In the genomic region with DNA sequence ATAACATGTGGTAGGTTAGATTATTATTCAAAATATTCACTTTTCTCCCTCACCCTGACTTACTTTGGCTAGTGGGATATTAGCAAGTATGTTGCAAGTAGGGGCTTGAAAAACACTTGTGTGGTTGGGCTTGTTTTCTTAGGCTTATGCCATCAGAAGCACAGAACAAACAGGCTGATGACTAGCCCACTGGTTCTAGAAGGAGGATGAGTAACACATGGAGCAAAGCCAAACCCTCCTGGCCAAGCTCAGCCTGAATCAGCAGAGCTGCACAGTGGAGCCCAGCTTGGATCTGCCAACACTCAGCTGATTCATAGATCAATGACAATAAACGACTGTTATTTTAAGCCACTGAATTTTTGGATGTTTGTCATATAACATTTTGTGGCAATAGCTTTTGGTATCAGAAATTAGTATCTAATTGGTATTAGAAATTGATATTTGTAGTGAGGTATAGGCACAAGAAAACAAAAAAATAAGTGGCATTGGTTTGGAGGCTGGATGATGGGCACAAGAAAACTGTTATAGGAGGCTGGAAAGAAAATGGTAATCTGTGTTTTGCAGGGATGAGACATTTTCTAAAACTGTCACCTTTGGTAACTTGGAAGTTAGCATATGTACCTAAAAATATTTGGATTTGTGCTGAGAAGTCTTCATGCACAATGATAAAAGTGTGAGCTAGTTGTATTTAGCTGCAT, we compare ENCODE assay signal across 8 cellular contexts. TPM values are rescaled to one million over a fixed set of nuclear protein-coding genes. Genes with fewer than 3 reads are reported as not detected.
A peak's percentile ranks its signal among the peaks of the same experiment; 100 is the strongest.
DNase-seq lines count a peak whose midpoint lies in the region; FAIRE-seq and TF ChIP-seq lines count a peak whose summit lies in the region.

No MANE protein-coding gene starts in this region.

- no peak overlapping the region for H3K4me3 ChIP-seq in testis

- no peaks in the 10 kb centered on the region for H3K9me3 ChIP-seq in testis

- 43 to 56% methylated on average over 1 of the region's 1 CpG for WGBS in testis, 2 donors

- intact Hi-C loops in testis (cut with DNase I; ENCODE audit: low total_unique reads) = no loop called here

- H3K27ac ChIP-seq in angular gyrus (ENCODE audit: low read depth, low read length) = peak overlapping the region; percentile 91
- H3K27ac ChIP-seq in testis = no peak overlapping the region

- no peaks in the 10 kb centered on the region for H3K4me1 ChIP-seq in testis

- H3K36me3 ChIP-seq in testis (ENCODE audit: low read depth, missing control alignments) = no peaks in the 10 kb centered on the region

- TF ChIP-seq POLR2A in testis (IDR thresholded peaks at IDR 0.05) = no peak

- in situ Hi-C loops in GM13976 (cut with MboI; ENCODE audit: low sequenced_read_pairs, unreplicated experiment) = loop anchor here (25.0 kb wide), 1 partner anchor 379 kb away; no protein-coding TSS in a partner anchor

- peak; percentile 83 for FAIRE-seq in HTR-8/SVneo (lab: Jason Lieb, UNC)
- FAIRE-seq in GM19239 (lab: Jason Lieb, UNC) = no peak

- no peak for TF ChIP-seq CTCF in testis (IDR thresholded peaks at IDR 0.05)
- no peak for TF ChIP-seq CTCF in GM13976 (IDR thresholded peaks at IDR 0.05; ENCODE audit: borderline replicate concordance, control extremely low read depth, extremely low read depth, insufficient read depth, missing control alignments)

- H3K27me3 ChIP-seq in testis = no peaks in the 10 kb centered on the region

- DNase-seq in HTR-8/SVneo (ENCODE audit: insufficient read length, low spot score) (peak; percentile 81), hippocampal formation (lab: John Stamatoyannopoulos, UW) (peak; percentile 70 to 89), testis (peak; percentile 60), SK-N-DZ (ENCODE audit: low spot score) (no peak), GM19239 (ENCODE audit: insufficient read length, low spot score) (no peak), GM13976 (ENCODE audit: low spot score) (no peak), activated gamma-delta T cell (lab: John Stamatoyannopoulos, UW) (no peak)

RNA-seq across cellular contexts. Expression of gene ZBED3, which starts 46.1 kb away (rescaled TPM):
- 10 to 100 TPM in 1 of 2 donors, 1 to 10 TPM in 1; 7.9 to 14.5 TPM for total RNA-seq in testis
- 6.9 TPM for polyA plus RNA-seq in testis (ENCODE audit: insufficient read depth, low read depth, low replicate concordance)
- polyA plus RNA-seq in SK-N-DZ (2014; cell fraction: cytosol; rRNA removed) = 1.1 and 2.4 TPM in 2 replicates
- 0.51 and 2.7 TPM in 2 replicates for polyA plus RNA-seq in SK-N-DZ (2014; cell fraction: nucleus; rRNA removed)

Comparison
In these comparisons a context has a peak if more than half of its experiments do, and no peak if none do; other contexts are left out.
1. DNase-seq: peak in HTR-8/SVneo (single experiment), hippocampal formation (2 of 2) and testis (single experiment); none in SK-N-DZ (single experiment), GM19239 (single experiment), GM13976 (single experiment) and activated gamma-delta T cell (single experiment).